Comparison of ENCODE assay signal across 7 cellular contexts in the genomic region with DNA sequence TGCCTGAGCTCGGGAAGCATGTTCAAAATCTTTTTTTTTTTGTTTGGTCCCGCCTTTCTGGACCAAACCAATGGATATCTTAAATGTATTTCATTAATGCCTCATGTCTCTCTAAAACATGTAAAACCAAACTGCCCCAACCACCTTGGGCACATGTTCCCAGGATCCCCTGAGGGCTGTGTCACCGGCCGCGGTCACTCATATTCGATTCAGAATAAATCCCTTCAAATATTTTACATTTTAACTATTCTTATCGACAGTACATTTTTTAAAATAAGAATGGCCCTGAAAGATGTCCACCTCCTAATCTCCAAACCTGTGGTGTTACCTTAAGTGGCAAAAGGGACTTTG. TPM values are rescaled to one million over a fixed set of nuclear protein-coding genes. Genes with fewer than 3 reads are reported as not detected.
DNase-seq lines count a peak whose midpoint lies in the region; FAIRE-seq and TF ChIP-seq lines count a peak whose summit lies in the region.
"Had no signal": no experiment of that assay in that cellular context is flagged by ENCODE, and none has a peak within 500 bp of the region (broad histone marks: within the 10 kb centered on the region; RNA-seq: fewer than 3 reads in every experiment).

No MANE protein-coding gene starts in this region.

- no peak for DNase-seq in GM12891 (ENCODE audit: insufficient read length, low spot score)
- no peak for DNase-seq in dermis blood vessel endothelial cell
- DNase-seq in UCSD-AML1 (lab: John Stamatoyannopoulos, UW; ENCODE audit: unreplicated experiment): no peak
- DNase-seq in NCI-H748 (lab: John Stamatoyannopoulos, UW; ENCODE audit: unreplicated experiment): no peak
- DNase-seq: NCI-H1694 had no signal

- peaks cover 53 to 57% of the 10 kb centered on the region in 2 experiments for H3K4me1 ChIP-seq in neutrophil (ENCODE audit: control insufficient read depth in 1 of 2, insufficient read depth in 1 of 2, low read depth in 1 of 2, low read length in 1 of 2)

- H3K27ac ChIP-seq in adipose tissue (ENCODE audit: low read depth, low read length) (peak overlapping the region; percentile 70), neutrophil (peak overlapping the region; percentile 68)

- H3K36me3 ChIP-seq in neutrophil: peaks cover 17% of the 10 kb centered on the region

- TF ChIP-seq CTCF in neutrophil (IDR thresholded peaks at IDR 0.05): no peak

- H3K27me3 ChIP-seq in neutrophil: no peaks in the 10 kb centered on the region

- no peaks in the 10 kb centered on the region for H3K9me3 ChIP-seq in neutrophil

- H3K4me3 ChIP-seq in neutrophil (ENCODE audit: low read depth in 1 of 2, low read length in 1 of 2): peak overlapping the region in 1 of 2 experiments; percentile 66

- 54 to 75% (median 62%) methylated on average over 7 of the region's 7 CpGs for WGBS in adipose tissue, 3 donors

- TF ChIP-seq POLR2A in GM12891 (IDR thresholded peaks at IDR 0.05; ENCODE audit: low read depth, low read length): no peak

- peak; percentile 23 for FAIRE-seq in GM12891 (lab: Jason Lieb, UNC)

TF ChIP-seq in GM12891, 5 proteins besides CTCF, POLR2A, EP300 and RAD21:
- TF ChIP-seq TAF1 (IDR thresholded peaks at IDR 0.05; ENCODE audit: low read depth, low read length): no peak
- TF ChIP-seq POU2F2 (IDR thresholded peaks at IDR 0.05; ENCODE audit: low read depth, low read length): no peak
- no peak for TF ChIP-seq POLR2AphosphoS5 (IDR thresholded peaks at IDR 0.05; ENCODE audit: low read depth, low read length)
- TF ChIP-seq PAX5 (IDR thresholded peaks at IDR 0.05; ENCODE audit: insufficient read depth, low read length, severe bottlenecking): no peak
- TF ChIP-seq SPI1 (IDR thresholded peaks at IDR 0.05; ENCODE audit: low read depth, low read length): no peak
TF ChIP-seq in GM12891: peak in this region for 0.

RNA-seq across cellular contexts. Expression of a gene that starts 2.1 kb away (rescaled TPM):
- polyA plus RNA-seq in GM12891 (2012; ENCODE audit: low read depth, missing spikeins): 81.8 TPM
- polyA plus RNA-seq in adipose tissue: 100 to 1,000 TPM in 2 of 3 donors, 10 to 100 TPM in 1; 93.4 to 217 (median 208) TPM
- total RNA-seq in dermis blood vessel endothelial cell: 257 and 310 TPM in 2 replicates

RNA-seq across cellular contexts. Expression of a gene that starts 30.4 kb away (rescaled TPM):
- 19.9 TPM for polyA plus RNA-seq in GM12891 (2012; ENCODE audit: low read depth, missing spikeins)
- polyA plus RNA-seq in adipose tissue: 10 to 100 TPM; 34.1 to 76.3 (median 58.1) TPM
- total RNA-seq in dermis blood vessel endothelial cell: 51.6 and 70.2 TPM in 2 replicates

RNA-seq across cellular contexts. Expression of a gene that starts 32.4 kb away (rescaled TPM):
- 0.49 TPM for polyA plus RNA-seq in GM12891 (2012; ENCODE audit: low read depth, missing spikeins)
- polyA plus RNA-seq in adipose tissue: 1 to 10 TPM in 2 of 3 donors, under 1 TPM in 1; 0.86 to 1.5 (median 1.4) TPM
- total RNA-seq in dermis blood vessel endothelial cell: 0.56 and 0.68 TPM in 2 replicates

RNA-seq across cellular contexts. Expression of a gene that starts 54.9 kb away (rescaled TPM):
- polyA plus RNA-seq in GM12891 (2012; ENCODE audit: low read depth, missing spikeins): 7.6 TPM
- 10 to 100 TPM; 18.1 to 23.4 (median 22.0) TPM for polyA plus RNA-seq in adipose tissue
- total RNA-seq in dermis blood vessel endothelial cell: 34.5 and 50.2 TPM in 2 replicates

RNA-seq across cellular contexts. Expression of a gene that starts 55.6 kb away (rescaled TPM):
- polyA plus RNA-seq in GM12891 (2012; ENCODE audit: low read depth, missing spikeins): 3.6 TPM
- polyA plus RNA-seq in adipose tissue: 1 to 10 TPM; 1.2 to 5.2 (median 1.9) TPM
- 1.3 and 2.6 TPM in 2 replicates for total RNA-seq in dermis blood vessel endothelial cell
